In the genomic region with DNA sequence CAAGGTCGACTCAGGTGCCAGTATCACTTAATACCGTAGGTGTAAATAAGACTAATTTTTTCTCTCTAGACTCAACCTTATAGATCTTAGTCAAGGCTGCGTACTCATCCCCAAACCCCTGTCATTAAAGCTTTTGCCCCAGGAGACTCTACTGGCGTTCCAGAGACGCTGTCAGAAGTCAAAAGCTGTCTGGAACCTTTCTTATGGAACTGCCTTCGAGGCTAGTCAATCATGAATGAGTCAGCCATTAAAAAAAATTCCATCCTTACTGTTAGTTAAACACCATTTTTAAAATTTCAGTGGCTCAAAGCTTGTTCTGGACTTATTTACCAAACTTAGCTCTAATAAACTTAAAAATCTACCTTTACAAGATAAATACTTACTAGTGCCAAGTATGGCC, we compare ENCODE assay signal across 14 cellular contexts. TPM values are rescaled to one million over a fixed set of nuclear protein-coding genes. Genes with fewer than 3 reads are reported as not detected.
DNase-seq lines count a peak whose midpoint lies in the region; ATAC-seq and TF ChIP-seq lines count a peak whose summit lies in the region.
"Had no signal": no experiment of that assay in that cellular context is flagged by ENCODE, and none has a peak within 500 bp of the region (broad histone marks: within the 10 kb centered on the region; RNA-seq: fewer than 3 reads in every experiment).

No MANE protein-coding gene starts in this region.

- CTCF ChIA-PET in IMR-90 (lab: Yijun Ruan, JAX) = no interaction called here

- no peak overlapping the region for H3K14ac ChIP-seq in IMR-90 (replicated peaks; ENCODE audit: low read depth, low read length)

- no peak overlapping the region for H4K91ac ChIP-seq in IMR-90 (ENCODE audit: insufficient read depth, low read depth, low read length)

- H3K4me3 ChIP-seq in BLaER1 treated with 17β-estradiol and CSF1 and Interleukin-3, amounts not matched to agents 10 nM and 100 nM = no peak overlapping the region
- no peak overlapping the region for H3K4me3 ChIP-seq in IMR-90 (ENCODE audit: insufficient read depth, low read depth, low read length)
- H3K4me3 ChIP-seq in osteoblast (ENCODE audit: insufficient read depth, low read length) = no peak overlapping the region

- H3K4me3 Mint-ChIP-seq in osteocyte (ENCODE audit: unreplicated experiment) = no peak overlapping the region

- H3K4me1 ChIP-seq in BLaER1 treated with 17β-estradiol and CSF1 and Interleukin-3, amounts not matched to agents 10 nM and 100 nM = peaks cover 75 to 90% (median 80%) of the 10 kb centered on the region in 10 experiments
- peaks cover 31% of the 10 kb centered on the region for H3K4me1 ChIP-seq in IMR-90 (ENCODE audit: control insufficient read depth, insufficient read depth, low read length)
- H3K4me1 ChIP-seq in osteoblast (ENCODE audit: insufficient read depth, low read length) = peaks cover 54% of the 10 kb centered on the region
- H3K4me1 ChIP-seq: BE2C had no signal

- no peak for ATAC-seq in IMR-90 (ENCODE audit: low read depth)

- TF ChIP-seq POLR2A in IMR-90 (IDR thresholded peaks at IDR 0.05; ENCODE audit: low read depth, low read length) = no peak

- no peak overlapping the region for H2BK20ac ChIP-seq in IMR-90 (ENCODE audit: low read depth, low read length)

- H2AFZ ChIP-seq in IMR-90 (replicated peaks; ENCODE audit: low read length, poor library complexity) (no peak overlapping the region), osteoblast (ENCODE audit: low read length) (no peak overlapping the region)

- 51% methylated on average over 4 of the region's 6 CpGs; no CpG with 5 or more reads in 1 of the 2 experiments for WGBS in IMR-90 (ENCODE audit: extremely low coverage in 2 of 2, insufficient read length in 1 of 2), 2 experiments

- H2BK15ac ChIP-seq in IMR-90 (ENCODE audit: low read depth, low read length) = no peak overlapping the region

- TF ChIP-seq RAD21 in IMR-90 (IDR thresholded peaks at IDR 0.05; ENCODE audit: low read length) = no peak

- no peak overlapping the region for H3K27ac Mint-ChIP-seq in osteocyte (ENCODE audit: unreplicated experiment)

- peaks cover 79% of the 10 kb centered on the region for H3K79me2 ChIP-seq in osteoblast (ENCODE audit: insufficient read depth, low read length)

- no peaks in the 10 kb centered on the region for H3K27me3 Mint-ChIP-seq in osteocyte (ENCODE audit: unreplicated experiment)

- H3K23ac ChIP-seq in IMR-90 (ENCODE audit: low read depth, low read length) = 0 out of 2 replicates have a peak overlapping the region, but pooled peaks have one; percentile 9

- H3K36me3 ChIP-seq in BLaER1 treated with 17β-estradiol and CSF1 and Interleukin-3, amounts not matched to agents 10 nM and 100 nM = peaks cover 0 to 25% (median 9%) of the 10 kb centered on the region in 11 experiments; a peak in 13 of 22 replicates
- no peaks in the 10 kb centered on the region for H3K36me3 ChIP-seq in IMR-90 (ENCODE audit: control insufficient read depth, insufficient read depth, low read length)
- H3K36me3 ChIP-seq in osteoblast (ENCODE audit: insufficient read depth, low read length) = no peaks in the 10 kb centered on the region

- H3K4ac ChIP-seq in IMR-90 (ENCODE audit: low read depth, low read length) = peak overlapping the region; percentile 17; the same call in 1 of the 2 replicates

- no peak overlapping the region for H3K56ac ChIP-seq in IMR-90 (ENCODE audit: extremely low read depth, insufficient read depth, low read length)

- no peak overlapping the region for H2BK5ac ChIP-seq in IMR-90 (ENCODE audit: low read depth, low read length, poor library complexity, severe bottlenecking)

- dilution Hi-C loops in IMR-90 (cut with HindIII; ENCODE audit: low sequenced_read_pairs, unreplicated experiment) = no loop called here

- peak overlapping the region; percentile 65 to 96 (median 80); a peak in 18 of 22 replicates for H3K4me2 ChIP-seq in BLaER1 treated with 17β-estradiol and CSF1 and Interleukin-3, amounts not matched to agents 10 nM and 100 nM
- H3K4me2 ChIP-seq in IMR-90 (ENCODE audit: low read depth, low read length) (no peak overlapping the region), osteoblast (ENCODE audit: insufficient read depth, low read length) (no peak overlapping the region)

- H3K27ac ChIP-seq in BLaER1 treated with 17β-estradiol and CSF1 and Interleukin-3, amounts not matched to agents 10 nM and 100 nM = no peak overlapping the region
- H3K27ac ChIP-seq in IMR-90 (ENCODE audit: insufficient read depth, low read length) (no peak overlapping the region), epithelial cell of prostate (peak overlapping the region; percentile 7), osteoblast (ENCODE audit: low read depth, low read length) (peak overlapping the region; percentile 13)

- no peak overlapping the region for H4K8ac ChIP-seq in IMR-90 (ENCODE audit: low read depth in 2 of 2, low read length in 2 of 2)

- H3K9me1 ChIP-seq in IMR-90 (ENCODE audit: insufficient read depth, low read length) = peaks cover 47% of the 10 kb centered on the region

- H3K9me3 ChIP-seq in BLaER1 treated with 17β-estradiol and CSF1 and Interleukin-3, amounts not matched to agents 10 nM and 100 nM (replicated peaks in 1 of 11) = no peaks in the 10 kb centered on the region
- H3K9me3 ChIP-seq in IMR-90 (ENCODE audit: control insufficient read depth, insufficient read depth, low read length) (no peaks in the 10 kb centered on the region), osteoblast (ENCODE audit: low read depth, low read length) (no peaks in the 10 kb centered on the region)
- H3K9me3 ChIP-seq: BE2C had no signal

- H2AK5ac ChIP-seq in IMR-90 (ENCODE audit: low read depth, low read length) = 0 out of 2 replicates have a peak overlapping the region, but pooled peaks have one; percentile 20

- H4K20me1 ChIP-seq in BLaER1 treated with 17β-estradiol and CSF1 and Interleukin-3, amounts not matched to agents 10 nM and 100 nM = peaks cover 63 to 100% (median 89%) of the 10 kb centered on the region in 11 experiments
- H4K20me1 ChIP-seq in IMR-90 (ENCODE audit: insufficient read depth, low read length) (peaks cover 52% of the 10 kb centered on the region), osteoblast (ENCODE audit: insufficient read depth, low read length) (peaks cover 28% of the 10 kb centered on the region)

- H3K9me3 Mint-ChIP-seq in osteocyte (ENCODE audit: unreplicated experiment) = no peaks in the 10 kb centered on the region

- intact Hi-C loops in IMR-90 (cut with micrococcal nuclease) = no loop called here
- intact Hi-C loops in posterior cingulate gyrus (cut with DNase I) = no loop called here

- H2AK9ac ChIP-seq in IMR-90 (replicated peaks; ENCODE audit: low read depth, low read length, poor library complexity) = no peak overlapping the region

- peaks cover 45 to 87% of the 10 kb centered on the region in 2 experiments for H3K79me1 ChIP-seq in IMR-90 (ENCODE audit: low read depth in 1 of 2, low read length in 2 of 2)

- TF ChIP-seq CTCF in IMR-90 (conservative IDR thresholded peaks at IDR 0.05; ENCODE audit: low read depth, low read length) (no peak), osteoblast (IDR thresholded peaks at IDR 0.05; ENCODE audit: extremely low read depth, low read depth, low read length) (no peak), osteocyte (IDR thresholded peaks at IDR 0.05) (no peak)

- in situ Hi-C loops in IMR-90 (cut with MboI; ENCODE audit: low sequenced_read_pairs) = no loop called here

- H3K36me3 Mint-ChIP-seq in osteocyte (ENCODE audit: unreplicated experiment) = no peaks in the 10 kb centered on the region

- H3K18ac ChIP-seq in IMR-90 (ENCODE audit: low read depth, low read length) = no peak overlapping the region

- H2BK120ac ChIP-seq in IMR-90 (ENCODE audit: low read depth, low read length) = no peak overlapping the region

- DNase-seq in IMR-90 (no peak), epithelial cell of prostate (ENCODE audit: low read depth, low spot score) (no peak), osteoblast (ENCODE audit: insufficient read length, low spot score, missing footprints) (peak; percentile 59), cortex of kidney (lab: John Stamatoyannopoulos, UW) (no peak), posterior cingulate gyrus (no peak), AG08396 (ENCODE audit: low spot score) (no peak), osteocyte (ENCODE audit: extremely low spot score, unreplicated experiment) (no peak)
- DNase-seq: BE2C, DMS 273 treated with DMSO at 0.1 percent for 48 hours, EL, NCI-H1048, NCI-H446, SHP77 had no signal

- H3K27me3 ChIP-seq in BLaER1 treated with 17β-estradiol and CSF1 and Interleukin-3, amounts not matched to agents 10 nM and 100 nM = no peaks in the 10 kb centered on the region
- H3K27me3 ChIP-seq in IMR-90 (ENCODE audit: control insufficient read depth, insufficient read depth, low read length) = no peaks in the 10 kb centered on the region
- no peaks in the 10 kb centered on the region for H3K27me3 ChIP-seq in osteoblast (ENCODE audit: insufficient read depth, low read length)
- H3K27me3 ChIP-seq: BE2C had no signal

- POLR2A ChIA-PET in IMR-90 (lab: Charles Lee; ENCODE audit: unreplicated experiment) = interaction anchor here (0.6 kb wide), 1 partner anchor 961 kb away, joined by 3 read pairs; no protein-coding TSS in a partner anchor

- no peak overlapping the region for H4K5ac ChIP-seq in IMR-90 (ENCODE audit: low read depth, low read length)

- peaks cover 86% of the 10 kb centered on the region for H3K4me1 Mint-ChIP-seq in osteocyte (ENCODE audit: unreplicated experiment)

- no peak overlapping the region for H3K9ac ChIP-seq in BLaER1 treated with 17β-estradiol and CSF1 and Interleukin-3, amounts not matched to agents 10 nM and 100 nM
- H3K9ac ChIP-seq in IMR-90 (ENCODE audit: low read depth, low read length) = no peak overlapping the region

- BruUV-seq in IMR-90 (replicated peaks; lab: Mats Ljungman, UMichigan) = no TSS peak

TF ChIP-seq in IMR-90, 13 proteins besides CTCF, POLR2A, EP300 and RAD21 (continues in another document):
- TF ChIP-seq FOS (IDR thresholded peaks at IDR 0.05; ENCODE audit: low read depth, low read length) = no peak
- no peak for TF ChIP-seq CHD1 (IDR thresholded peaks at IDR 0.05; ENCODE audit: low read depth, low read length)
- no peak for TF ChIP-seq MAFK (IDR thresholded peaks at IDR 0.05; ENCODE audit: low read depth, low read length)
- no peak for TF ChIP-seq SMC3 (IDR thresholded peaks at IDR 0.05; ENCODE audit: low read depth, low read length)

RNA-seq across cellular contexts. Expression of gene SPRED2, which starts 52.2 kb away (rescaled TPM):
- total RNA-seq in IMR-90 (2012; rRNA removed) (4.7 and 4.8 TPM in 2 replicates), osteoblast (15.3 and 17.4 TPM in 2 replicates), osteocyte (44.4 and 46.3 TPM in 2 replicates)
- 18.7 and 19.1 TPM in 2 replicates for polyA plus RNA-seq in IMR-90 (2012; rRNA removed)
- polyA plus RNA-seq in IMR-90 (2012; cell fraction: cytosol; rRNA removed) = 12.6 and 28.8 TPM in 2 replicates
- polyA plus RNA-seq in IMR-90 (2012; cell fraction: nucleus; rRNA removed; ENCODE audit: low replicate concordance) = 23.1 and 31.2 TPM in 2 replicates

Comparison
In these comparisons a context has a peak if more than half of its experiments do, and no peak if none do; other contexts are left out.
1. H3K27ac ChIP-seq: peak in epithelial cell of prostate (single experiment) and osteoblast (single experiment); none in BLaER1 treated with 17β-estradiol and CSF1 and Interleukin-3, amounts not matched to agents 10 nM and 100 nM (0 of 11) and IMR-90 (single experiment).
2. H3K4me2 ChIP-seq: peak in BLaER1 treated with 17β-estradiol and CSF1 and Interleukin-3, amounts not matched to agents 10 nM and 100 nM (11 of 11); none in IMR-90 (single experiment) and osteoblast (single experiment).